8 cellular contexts compared by ENCODE assay signal in the genomic region with DNA sequence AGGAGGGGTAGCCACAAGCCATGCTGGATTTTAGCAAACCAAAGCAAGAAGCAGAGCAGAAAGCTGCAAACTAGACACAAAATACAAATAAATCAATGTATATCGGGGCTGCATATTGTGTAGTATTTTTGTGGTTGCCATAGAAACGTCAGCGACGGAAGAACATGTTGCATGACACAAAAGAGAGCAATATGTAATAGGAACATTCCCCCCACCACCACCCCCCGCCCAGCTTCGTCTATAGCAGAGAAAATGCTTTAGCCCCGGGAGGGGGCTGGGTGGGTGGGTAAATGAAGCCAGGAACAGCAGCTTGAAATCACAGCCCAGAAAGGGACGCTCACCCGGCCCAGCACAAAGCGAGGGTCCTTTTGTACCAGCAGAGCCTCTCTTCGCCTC. TPM values are rescaled to one million over a fixed set of nuclear protein-coding genes. Genes with fewer than 3 reads are reported as not detected.
DNase-seq lines count a peak whose midpoint lies in the region; ATAC-seq, FAIRE-seq and TF ChIP-seq lines count a peak whose summit lies in the region.

No MANE protein-coding gene starts in this region.

- peak overlapping the region; percentile 66 for H3K4me3 ChIP-seq in A549
- H3K4me3 ChIP-seq in fibroblast of lung (replicated peaks in 1 of 4; ENCODE audit: control extremely low read depth in 1 of 4, insufficient read depth in 1 of 4, low read depth in 3 of 4, low read length in 4 of 4), result peak overlapping the region; percentile 58 to 94 (median 78)

- CTCF ChIA-PET in A549 (lab: Yijun Ruan, JAX), result interaction anchor here (0.8 to 1.5 kb wide), 2 partner anchors 10 kb away, joined by 3 read pairs; no protein-coding TSS in a partner anchor

- no peak for TF ChIP-seq EP300 in A549 (IDR thresholded peaks at IDR 0.05)

- no peaks in the 10 kb centered on the region for H3K27me3 ChIP-seq in fibroblast of lung (ENCODE audit: control insufficient read depth, insufficient read depth, low read length)

- H2AFZ ChIP-seq in fibroblast of lung (ENCODE audit: low read length), result no peak overlapping the region

- H4K20me1 ChIP-seq in fibroblast of lung (ENCODE audit: control insufficient read depth, extremely low read depth, insufficient read depth, low read length), result no peaks in the 10 kb centered on the region

- POLR2A ChIA-PET in A549 (lab: Yijun Ruan, JAX), result interaction anchor here (0.7 to 1.6 kb wide), 2 partner anchors 12 to 1305 kb away, joined by 3 to 5 read pairs; no protein-coding TSS in a partner anchor

- H3K4me2 ChIP-seq in A549, result peak overlapping the region; percentile 78
- peak overlapping the region; percentile 73 for H3K4me2 ChIP-seq in fibroblast of lung (ENCODE audit: extremely low read depth, insufficient read depth, low read length)

- TF ChIP-seq POLR2A in A549 (IDR thresholded peaks at IDR 0.05; ENCODE audit: low read length), result no peak

- peaks cover 9% of the 10 kb centered on the region for H3K79me2 ChIP-seq in fibroblast of lung (ENCODE audit: control insufficient read depth, insufficient read depth, low read length)

- DNase-seq in A549 (ENCODE audit: low read depth in 1 of 2, low spot score in 1 of 2) (no peak), NCI-H1092 treated with DMSO at 0.1 percent for 48 hours (lab: John Stamatoyannopoulos, UW) (peak; percentile 89), activated T-cell treated with anti-CD3 and anti-CD28 coated beads for 48 hours (ENCODE audit: low read depth) (peak; percentile 8), fibroblast of lung (ENCODE audit: low read depth in 2 of 2) (peak; percentile 48 to 76), omental fat pad (ENCODE audit: low spot score) (no peak), SHP77 (lab: John Stamatoyannopoulos, UW) (no peak)

- H3K4me1 ChIP-seq in A549 (peaks cover 10% of the 10 kb centered on the region; the same call in 1 of the 3 replicates), fibroblast of lung (ENCODE audit: control insufficient read depth, extremely low read depth, insufficient read depth, low read length) (peaks cover 2% of the 10 kb centered on the region)

- H3K9ac ChIP-seq in fibroblast of lung (ENCODE audit: insufficient read depth, low read length), result peak overlapping the region; percentile 82

- ATAC-seq in A549 (no peak; a peak in 1 of 6 replicates), GM19372 (IDR thresholded peaks at IDR 0.05; ENCODE audit: low read depth, unreplicated experiment) (peak; percentile 3), omental fat pad (ENCODE audit: low FRiP score) (peak; percentile 7), HG02798 (IDR thresholded peaks at IDR 0.05; ENCODE audit: poor library complexity, unreplicated experiment) (no peak)

- H3K27ac ChIP-seq in A549 (peak overlapping the region; percentile 72 to 92), fibroblast of lung (ENCODE audit: insufficient read depth, low read length) (peak overlapping the region; percentile 81)

- no peaks in the 10 kb centered on the region for H3K9me3 ChIP-seq in A549
- H3K9me3 ChIP-seq in fibroblast of lung (ENCODE audit: control insufficient read depth, insufficient read depth, low read depth, low read length), result no peaks in the 10 kb centered on the region

- no peaks in the 10 kb centered on the region for H3K36me3 ChIP-seq in fibroblast of lung (ENCODE audit: control insufficient read depth, insufficient read depth, low read length)

- under 1% methylated on average over 8 of the region's 11 CpGs for WGBS in A549 (ENCODE audit: missing lambda C conversion rate)

- FAIRE-seq in A549 (lab: Jason Lieb, UNC), result no peak

- no peak for TF ChIP-seq RAD21 in A549 (conservative IDR thresholded peaks at IDR 0.05 in 1 of 2, IDR thresholded peaks at IDR 0.05 in 1 of 2)

- TF ChIP-seq CTCF in A549 (IDR thresholded peaks at IDR 0.05) (no peak), fibroblast of lung (conservative IDR thresholded peaks at IDR 0.05 in 1 of 2, IDR thresholded peaks at IDR 0.05 in 1 of 2; ENCODE audit: low read depth in 1 of 2, low read length in 2 of 2) (no peak), omental fat pad (IDR thresholded peaks at IDR 0.05) (no peak)

TF ChIP-seq in A549, 52 proteins besides CTCF, POLR2A, EP300 and RAD21:
- no peak for TF ChIP-seq TP53 (CRISPR knock-in tag; IDR thresholded peaks at IDR 0.05)
- TF ChIP-seq CHD2 (IDR thresholded peaks at IDR 0.05; ENCODE audit: low read length, partially characterized antibody), result no peak
- no peak for TF ChIP-seq FOSB (CRISPR knock-in tag; IDR thresholded peaks at IDR 0.05)
- no peak for TF ChIP-seq ESRRA (IDR thresholded peaks at IDR 0.05; ENCODE audit: borderline replicate concordance, low read length)
- TF ChIP-seq RNF2 (IDR thresholded peaks at IDR 0.05; ENCODE audit: borderline replicate concordance, low read depth), result no peak
- no peak for TF ChIP-seq NFE2L2 (conservative IDR thresholded peaks at IDR 0.05; ENCODE audit: low read length)
- no peak for TF ChIP-seq CEBPB (IDR thresholded peaks at IDR 0.05)
- no peak for TF ChIP-seq KDM5A (IDR thresholded peaks at IDR 0.05)
- TF ChIP-seq ATOH8 (CRISPR knock-in tag; IDR thresholded peaks at IDR 0.05; ENCODE audit: low read depth), result no peak
- TF ChIP-seq HOXB5 (CRISPR knock-in tag; IDR thresholded peaks at IDR 0.05), result no peak
- no peak for TF ChIP-seq BHLHE40 (IDR thresholded peaks at IDR 0.05; ENCODE audit: low read depth, low read length)
- TF ChIP-seq PBX3 (IDR thresholded peaks at IDR 0.05), result no peak

RNA-seq across cellular contexts. Expression of gene AGPAT4, which starts 0.5 kb away (rescaled TPM):
- polyA plus RNA-seq in A549 (2011; rRNA removed), result 3.5 and 3.7 TPM in 2 replicates
- 1.4 and 1.9 TPM in 2 replicates for polyA plus RNA-seq in A549 (2012; cell fraction: cytosol; rRNA removed)
- polyA plus RNA-seq in A549 (2012; cell fraction: nucleus; rRNA removed), result 3.2 and 4.8 TPM in 2 replicates
- 1.5 to 2.1 TPM (median 1.9 TPM) in 3 replicates for polyA plus RNA-seq in A549 (2017; fragmentation: RNase III; extraction: RNeasy Plus Mini Kit Qiagen cat#74134 plus additional on column Dnase treatment)
- 5.9 and 6.7 TPM in 2 replicates for polyA minus RNA-seq in A549 (2011; rRNA and poly(A)+ RNA removed)
- total RNA-seq in fibroblast of lung, result 6.9 and 8.4 TPM in 2 replicates
- 4.7 and 5.0 TPM in 2 replicates for polyA plus RNA-seq in fibroblast of lung
- 3.0 and 3.9 TPM in 2 replicates for polyA plus RNA-seq in fibroblast of lung (2012)
- 2.6 and 2.8 TPM in 2 replicates for polyA minus RNA-seq in fibroblast of lung (ENCODE audit: low replicate concordance)
- total RNA-seq in omental fat pad, result 10 to 100 TPM in 2 of 4 donors, 1 to 10 TPM in 2; 7.2 to 20.2 (median 12.5) TPM

Comparison
In these comparisons a context has a peak if more than half of its experiments do, and no peak if none do; other contexts are left out.
1. ATAC-seq: peak in GM19372 (single experiment) and omental fat pad (single experiment); none in A549 (0 of 2) and HG02798 (single experiment).
2. DNase-seq: peak in NCI-H1092 treated with DMSO at 0.1 percent for 48 hours (single experiment), activated T-cell treated with anti-CD3 and anti-CD28 coated beads for 48 hours (single experiment) and fibroblast of lung (2 of 2); none in A549 (0 of 2), omental fat pad (single experiment) and SHP77 (0 of 2).